ENCODE assay signal across 8 cellular contexts in the genomic region with DNA sequence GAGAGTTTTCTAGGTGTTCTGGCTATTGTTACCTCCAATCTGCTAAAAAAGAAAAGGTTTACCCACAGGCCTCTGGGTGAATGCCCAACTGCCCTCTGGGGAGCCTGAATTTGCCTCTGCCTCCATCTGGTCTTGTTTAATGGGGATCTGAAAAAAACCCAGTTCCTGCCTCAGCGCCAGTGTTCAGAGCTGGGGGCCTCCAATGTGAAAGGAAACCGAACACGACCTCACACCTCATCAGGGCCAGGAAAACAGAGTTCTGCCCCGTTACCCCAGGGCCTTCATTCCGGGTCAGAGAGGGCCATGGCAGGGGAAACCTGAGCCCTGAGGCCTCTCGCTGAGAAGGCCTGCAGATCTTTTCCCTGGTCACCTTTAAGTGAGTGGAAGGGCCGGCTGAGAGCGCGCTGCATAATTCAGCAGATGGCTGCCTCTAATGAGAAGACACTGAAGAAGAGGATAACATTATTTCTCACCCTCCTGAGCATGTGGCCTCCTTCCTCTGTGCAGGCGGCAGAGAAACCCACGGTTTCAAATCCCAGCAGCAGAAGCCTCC. TPM values are rescaled to one million over a fixed set of nuclear protein-coding genes. Genes with fewer than 3 reads are reported as not detected.
DNase-seq lines count a peak whose midpoint lies in the region; ATAC-seq and TF ChIP-seq lines count a peak whose summit lies in the region.

No MANE protein-coding gene starts in this region.

- H3K27ac ChIP-seq in DOHH2 (ENCODE audit: low read depth, low read length) (peak overlapping the region; percentile 95), esophagus (ENCODE audit: low read depth in 2 of 2, low read length in 1 of 2) (peak overlapping the region; percentile 75 to 82), spleen (peak overlapping the region; percentile 80 to 98 (median 92)), brain microvascular endothelial cell (no peak overlapping the region)

- H3K36me3 ChIP-seq in DOHH2 (ENCODE audit: control insufficient read depth, low read length) (peaks cover 38% of the 10 kb centered on the region), esophagus (ENCODE audit: control insufficient read depth in 2 of 2, insufficient read depth in 2 of 2, low read length in 1 of 2) (no peaks in the 10 kb centered on the region), spleen (no peaks in the 10 kb centered on the region), brain microvascular endothelial cell (replicated peaks) (no peaks in the 10 kb centered on the region)

- no peak for TF ChIP-seq POLR2A in spleen (IDR thresholded peaks at IDR 0.05)

- no peaks in the 10 kb centered on the region for H3K27me3 ChIP-seq in DOHH2 (ENCODE audit: control insufficient read depth, low read length)
- H3K27me3 ChIP-seq in esophagus (ENCODE audit: control insufficient read depth in 1 of 2, insufficient read depth in 2 of 2, low read length in 2 of 2): no peaks in the 10 kb centered on the region
- H3K27me3 ChIP-seq in spleen (replicated peaks in 1 of 7): no peaks in the 10 kb centered on the region
- H3K27me3 ChIP-seq in brain microvascular endothelial cell (replicated peaks): no peaks in the 10 kb centered on the region

- DNase-seq in NCI-H446 treated with DMSO at 0.1 percent for 48 hours (lab: John Stamatoyannopoulos, UW) (peak; percentile 39), spleen (peak; percentile 79), cortex of kidney (lab: John Stamatoyannopoulos, UW) (no peak), brain microvascular endothelial cell (no peak), HuH-7 (ENCODE audit: low spot score) (no peak)

- H3K4me3 ChIP-seq in DOHH2 (ENCODE audit: low read length): peak overlapping the region; percentile 88
- no peak overlapping the region for H3K4me3 ChIP-seq in esophagus (ENCODE audit: low read depth in 1 of 2, low read length in 2 of 2)
- peak overlapping the region in 2 of 8 donors; percentile 2 to 54 for H3K4me3 ChIP-seq in spleen
- H3K4me3 ChIP-seq in brain microvascular endothelial cell (ENCODE audit: low read depth, low read length): no peak overlapping the region

- no peaks in the 10 kb centered on the region for H4K20me1 ChIP-seq in DOHH2 (ENCODE audit: control insufficient read depth, insufficient read depth, low read depth, low read length)

- peaks cover 38% of the 10 kb centered on the region for H3F3A ChIP-seq in DOHH2 (ENCODE audit: control insufficient read depth, insufficient read depth)

- H3K4me1 ChIP-seq in DOHH2 (ENCODE audit: control insufficient read depth, low read length): peaks cover 98% of the 10 kb centered on the region
- no peaks in the 10 kb centered on the region for H3K4me1 ChIP-seq in esophagus (ENCODE audit: control insufficient read depth in 2 of 2, insufficient read depth in 2 of 2, low read length in 1 of 2)
- H3K4me1 ChIP-seq in spleen: peaks cover 48 to 100% (median 76%) of the 10 kb centered on the region in 6 donors

- WGBS in esophagus, 2 donors: 62 to 69% methylated on average over 11 of the region's 11 CpGs
- 17 to 51% (median 29%) methylated on average over 7 to 11 of the region's 11 CpGs for WGBS in spleen, 5 donors

- intact Hi-C loops in spleen (cut with DNase I; ENCODE audit: low total_unique reads): no loop called here

- ATAC-seq in GM21528 (IDR thresholded peaks at IDR 0.05; ENCODE audit: low FRiP score, unreplicated experiment): peak; percentile 31

- peaks cover 99% of the 10 kb centered on the region for H3K79me2 ChIP-seq in DOHH2 (ENCODE audit: control insufficient read depth, low read length)

- in situ Hi-C loops in brain microvascular endothelial cell (cut with HindIII; ENCODE audit: low pct_ligation_motif_present, low sequenced_read_pairs): no loop called here

- TF ChIP-seq CTCF in DOHH2 (IDR thresholded peaks at IDR 0.05; ENCODE audit: low read depth, low read length, poor library complexity, severe bottlenecking) (no peak), spleen (IDR thresholded peaks at IDR 0.05 in 8 of 11, conservative IDR thresholded peaks at IDR 0.05 in 3 of 11) (no peak), brain microvascular endothelial cell (IDR thresholded peaks at IDR 0.05; ENCODE audit: low read depth, low read length, missing control alignments) (no peak)

- H3K9me2 ChIP-seq in DOHH2 (replicated peaks; ENCODE audit: control insufficient read depth, low read length): no peaks in the 10 kb centered on the region

- H3K9me3 ChIP-seq in DOHH2 (ENCODE audit: control insufficient read depth, insufficient read depth, low read length) (no peaks in the 10 kb centered on the region), esophagus (ENCODE audit: control insufficient read depth in 2 of 2, insufficient read depth in 1 of 2, low read depth in 1 of 2, low read length in 1 of 2) (no peaks in the 10 kb centered on the region), spleen (no peaks in the 10 kb centered on the region)

- peak overlapping the region; percentile 81 for H3K4me2 ChIP-seq in DOHH2 (ENCODE audit: low read length)

RNA-seq across cellular contexts. Expression of a gene that starts 6.8 kb away (rescaled TPM):
- polyA plus RNA-seq in esophagus (1 to 10 TPM; 5.4 to 7.3 TPM), spleen (10 to 100 TPM; 45.1 to 58.2 (median 50.8) TPM)
- 100 to 1,000 TPM in 3 of 7 donors, 10 to 100 TPM in 4; 94.7 to 139 (median 99.8) TPM for total RNA-seq in spleen

Comparison
In these comparisons a context has a peak if more than half of its experiments do, and no peak if none do; other contexts are left out.
1. DNase-seq: peak in NCI-H446 treated with DMSO at 0.1 percent for 48 hours (single experiment) and spleen (single experiment); none in cortex of kidney (single experiment), brain microvascular endothelial cell (single experiment) and HuH-7 (single experiment).
2. RNA of a gene that starts 6.8 kb away (polyA plus RNA-seq): 45.1 to 58.2 TPM in spleen; 5.4 to 7.3 TPM in esophagus; every median in the first group is over 4 times any median in the second.